Comparison of ENCODE assay signal across 11 cellular contexts in genomic region chr13:110298566-110299321, GRCh38. TPM values are rescaled to one million over a fixed set of nuclear protein-coding genes. Genes with fewer than 3 reads are reported as not detected.
A peak's percentile ranks its signal among the peaks of the same experiment; 100 is the strongest.
DNase-seq lines count a peak whose midpoint lies in the region; ATAC-seq and TF ChIP-seq lines count a peak whose summit lies in the region.
"Had no signal": no experiment of that assay in that cellular context is flagged by ENCODE, and none has a peak within 500 bp of the region (broad histone marks: within the 10 kb centered on the region; RNA-seq: fewer than 3 reads in every experiment).

No MANE protein-coding gene starts in this region.

- no peak overlapping the region for H3K4me3 Mint-ChIP-seq in activated naive CD4-positive, alpha-beta T cell treated with anti-CD3 and anti-CD28 coated beads, Interleukin-2, amount 10 ng/mL, durations not matched to agents 7 days and 5 days

- CTCF ChIA-PET in activated naive CD4-positive, alpha-beta T cell treated with anti-CD3 and anti-CD28 coated beads, Interleukin-2, amount 10 ng/mL, durations not matched to agents 7 days and 5 days (lab: Charles Lee): interaction anchor here (2.1 kb wide), 1 partner anchor 10 kb away, joined by 6 read pairs; no protein-coding TSS in a partner anchor

- intact Hi-C loops in tibial artery (cut with DNase I; ENCODE audit: low total_unique reads): loop anchor here (5.0 kb wide), 1 partner anchor 36 kb away; no protein-coding TSS in a partner anchor

- peaks cover 9 to 100% (median 71%) of the 10 kb centered on the region in 4 donors for H3K4me1 ChIP-seq in tibial artery

- TF ChIP-seq CTCF in choroid plexus epithelial cell (conservative IDR thresholded peaks at IDR 0.05; ENCODE audit: low read depth, low read length) (no peak), tibial artery (IDR thresholded peaks at IDR 0.05) (no peak)

- no peak for ATAC-seq in GM18868 (IDR thresholded peaks at IDR 0.05; ENCODE audit: unreplicated experiment)
- ATAC-seq: K562 had no signal

- H3K27me3 Mint-ChIP-seq in activated naive CD4-positive, alpha-beta T cell treated with anti-CD3 and anti-CD28 coated beads, Interleukin-2, amount 10 ng/mL, durations not matched to agents 7 days and 5 days: peaks cover 51% of the 10 kb centered on the region

- no peaks in the 10 kb centered on the region for H3K36me3 Mint-ChIP-seq in activated naive CD4-positive, alpha-beta T cell treated with anti-CD3 and anti-CD28 coated beads, Interleukin-2, amount 10 ng/mL, durations not matched to agents 7 days and 5 days

- no peaks in the 10 kb centered on the region for H3K9me3 Mint-ChIP-seq in activated naive CD4-positive, alpha-beta T cell treated with anti-CD3 and anti-CD28 coated beads, Interleukin-2, amount 10 ng/mL, durations not matched to agents 7 days and 5 days

- H3K4me3 ChIP-seq in choroid plexus epithelial cell (ENCODE audit: low read depth, low read length) (peak overlapping the region; percentile 33), tibial artery (peak overlapping the region; percentile 30 to 42)
- H3K4me3 ChIP-seq: cardiac muscle cell, K562 had no signal

- peak; percentile 26 for DNase-seq in activated naive CD4-positive, alpha-beta T cell treated with anti-CD3 and anti-CD28 coated beads, Interleukin-2, amount 10 ng/mL, durations not matched to agents 7 days and 5 days
- no peak for DNase-seq in activated naive CD4-positive, alpha-beta T cell (lab: John Stamatoyannopoulos, UW)
- DNase-seq in choroid plexus epithelial cell (ENCODE audit: low read depth) (peak; percentile 69), mesenteric fat pad (ENCODE audit: low spot score) (peak; percentile 82), tibial artery (no peak), pons (ENCODE audit: low spot score) (no peak), kidney tubule cell (ENCODE audit: low spot score) (no peak)
- DNase-seq: NCI-H748 treated with DMSO at 0.1 percent for 48 hours had no signal

- peaks cover 0 to 4% (median 0%) of the 10 kb centered on the region in 3 donors for H3K36me3 ChIP-seq in tibial artery
- H3K36me3 ChIP-seq: cardiac muscle cell had no signal

- H3K27me3 ChIP-seq in tibial artery: no peaks in the 10 kb centered on the region
- H3K27me3 ChIP-seq: cardiac muscle cell had no signal

- no peak overlapping the region for H3K27ac Mint-ChIP-seq in activated naive CD4-positive, alpha-beta T cell treated with anti-CD3 and anti-CD28 coated beads, Interleukin-2, amount 10 ng/mL, durations not matched to agents 7 days and 5 days

- no peaks in the 10 kb centered on the region for H3K9me3 ChIP-seq in tibial artery

- peak overlapping the region; percentile 96 to 99 for H3K27ac ChIP-seq in tibial artery
- H3K27ac ChIP-seq: cardiac muscle cell had no signal

- H3K4me1 Mint-ChIP-seq in activated naive CD4-positive, alpha-beta T cell treated with anti-CD3 and anti-CD28 coated beads, Interleukin-2, amount 10 ng/mL, durations not matched to agents 7 days and 5 days: peaks cover 7% of the 10 kb centered on the region

RNA-seq across cellular contexts. Expression of gene COL4A1, which starts 8.2 kb away (rescaled TPM):
- total RNA-seq in mesenteric fat pad: 1,996 TPM

RNA-seq across cellular contexts. Expression of gene COL4A2, which starts 8.3 kb away (rescaled TPM):
- total RNA-seq in mesenteric fat pad: 1,333 TPM

Comparison
In these comparisons a context has a peak if more than half of its experiments do, and no peak if none do; other contexts are left out.
1. DNase-seq: peak in activated naive CD4-positive, alpha-beta T cell treated with anti-CD3 and anti-CD28 coated beads, Interleukin-2, amount 10 ng/mL, durations not matched to agents 7 days and 5 days (single experiment), choroid plexus epithelial cell (single experiment) and mesenteric fat pad (single experiment); none in activated naive CD4-positive, alpha-beta T cell (0 of 4), tibial artery (0 of 2), pons (single experiment) and kidney tubule cell (single experiment).